In genomic region chr17:41710472-41711090, GRCh38 we compare ENCODE assay signal across 11 cellular contexts. TPM values are rescaled to one million over a fixed set of nuclear protein-coding genes. Genes with fewer than 3 reads are reported as not detected.
A peak's percentile ranks its signal among the peaks of the same experiment; 100 is the strongest.
DNase-seq lines count a peak whose midpoint lies in the region; ATAC-seq, FAIRE-seq and TF ChIP-seq lines count a peak whose summit lies in the region.
"Had no signal": no experiment of that assay in that cellular context is flagged by ENCODE, and none has a peak within 500 bp of the region (broad histone marks: within the 10 kb centered on the region; RNA-seq: fewer than 3 reads in every experiment).

No MANE protein-coding gene starts in this region.

- intact Hi-C loops in pancreas (cut with DNase I) (no loop called here), left cardiac atrium (cut with DNase I) (no loop called here), posterior vena cava (cut with DNase I) (no loop called here)

- CTCF ChIA-PET in activated CD4-positive, alpha-beta T cell treated with anti-CD3 and anti-CD28 coated beads, Interleukin-2, amount 10 ng/mL, durations not matched to agents 7 days and 5 days (lab: Charles Lee) = interaction anchor here (0.7 to 3.1 kb wide), 3 partner anchors 14 to 121 kb away, joined by 3 to 9 read pairs (median 5); partner anchors contain the start of gene HAP1

- no peak for FAIRE-seq in pancreas (lab: Jason Lieb, UNC)

- no peaks in the 10 kb centered on the region for H3K27me3 ChIP-seq in pancreas

- peaks cover 4% of the 10 kb centered on the region for H3K4me1 Mint-ChIP-seq in activated CD4-positive, alpha-beta T cell treated with anti-CD3 and anti-CD28 coated beads, Interleukin-2, amount 10 ng/mL, durations not matched to agents 7 days and 5 days

- H3K36me3 Mint-ChIP-seq in activated CD4-positive, alpha-beta T cell treated with anti-CD3 and anti-CD28 coated beads, Interleukin-2, amount 10 ng/mL, durations not matched to agents 7 days and 5 days (ENCODE audit: low read depth) = no peaks in the 10 kb centered on the region
- H3K36me3 Mint-ChIP-seq: CD4-positive, CD25-positive, alpha-beta regulatory T cell had no signal

- POLR2A ChIA-PET in activated CD4-positive, alpha-beta T cell treated with anti-CD3 and anti-CD28 coated beads, Interleukin-2, amount 10 ng/mL, durations not matched to agents 7 days and 5 days (lab: Charles Lee) = no interaction called here

- ATAC-seq in pancreas = peak in 3 of 4 donors; percentile 19 to 76 (median 71)
- no peak for ATAC-seq in left cardiac atrium
- ATAC-seq in GM21381 (IDR thresholded peaks at IDR 0.05; ENCODE audit: unreplicated experiment) = no peak

- peak; percentile 48 for DNase-seq in activated CD4-positive, alpha-beta T cell treated with anti-CD3 and anti-CD28 coated beads for 48 hours
- DNase-seq in activated CD4-positive, alpha-beta T cell treated with anti-CD3 and anti-CD28 coated beads, Interleukin-2, amount 10 ng/mL, durations not matched to agents 7 days and 5 days = no peak
- DNase-seq in NCI-H1930 (lab: John Stamatoyannopoulos, UW) = peak; percentile 41 to 45
- DNase-seq in cardiac fibroblast (ENCODE audit: low read depth in 2 of 2) = peak; percentile 68 to 95
- DNase-seq in pancreas = no peak
- no peak for DNase-seq in left cardiac atrium
- DNase-seq in posterior vena cava (ENCODE audit: low spot score) = no peak
- DNase-seq: left ventricle myocardium inferior had no signal

- 51 to 52% methylated on average over 8 of the region's 8 CpGs for whole genome bisulfite sequencing in pancreas, 2 donors

- no peak for TF ChIP-seq CTCF in cardiac fibroblast (IDR thresholded peaks at IDR 0.05; ENCODE audit: low read depth, low read length)
- no peak for TF ChIP-seq CTCF in pancreas (IDR thresholded peaks at IDR 0.05)

- no peaks in the 10 kb centered on the region for H3K9me3 ChIP-seq in pancreas
- H3K9me3 ChIP-seq: left ventricle myocardium inferior had no signal

- no peak overlapping the region for H3K27ac Mint-ChIP-seq in activated CD4-positive, alpha-beta T cell treated with anti-CD3 and anti-CD28 coated beads, Interleukin-2, amount 10 ng/mL, durations not matched to agents 7 days and 5 days

- H3K4me3 Mint-ChIP-seq in activated CD4-positive, alpha-beta T cell treated with anti-CD3 and anti-CD28 coated beads, Interleukin-2, amount 10 ng/mL, durations not matched to agents 7 days and 5 days = no peak overlapping the region
- H3K4me3 Mint-ChIP-seq: CD4-positive, CD25-positive, alpha-beta regulatory T cell had no signal

- H3K9me3 Mint-ChIP-seq in activated CD4-positive, alpha-beta T cell treated with anti-CD3 and anti-CD28 coated beads, Interleukin-2, amount 10 ng/mL, durations not matched to agents 7 days and 5 days = no peaks in the 10 kb centered on the region
- H3K9me3 Mint-ChIP-seq: CD4-positive, CD25-positive, alpha-beta regulatory T cell had no signal

- H3K27ac ChIP-seq in pancreas = no peak overlapping the region
- H3K27ac ChIP-seq: left ventricle myocardium inferior had no signal

- H3K36me3 ChIP-seq in pancreas = no peaks in the 10 kb centered on the region
- H3K36me3 ChIP-seq: left ventricle myocardium inferior had no signal

- H3K27me3 Mint-ChIP-seq in activated CD4-positive, alpha-beta T cell treated with anti-CD3 and anti-CD28 coated beads, Interleukin-2, amount 10 ng/mL, durations not matched to agents 7 days and 5 days = peaks cover 11% of the 10 kb centered on the region

- H3K4me3 ChIP-seq in cardiac fibroblast (replicated peaks in 1 of 2; ENCODE audit: low read depth in 2 of 2, low read length in 2 of 2) (no peak overlapping the region), pancreas (no peak overlapping the region)
- H3K4me3 ChIP-seq: left ventricle myocardium inferior had no signal

- H3K4me1 ChIP-seq in pancreas = no peaks in the 10 kb centered on the region
- H3K4me1 ChIP-seq: left ventricle myocardium inferior had no signal

RNA-seq across cellular contexts. Expression of gene GAST, which starts 1.6 kb away (rescaled TPM):
- not detected for total RNA-seq in activated CD4-positive, alpha-beta T cell treated with anti-CD3 and anti-CD28 coated beads, Interleukin-2, amount 10 ng/mL, durations not matched to agents 7 days and 5 days
- total RNA-seq in pancreas (not detected), left cardiac atrium (not detected), posterior vena cava (not detected)
- polyA plus RNA-seq in pancreas = not detected
- total RNA-seq: CD4-positive, CD25-positive, alpha-beta regulatory T cell; left ventricle myocardium inferior; T-helper 1 cell treated with Interleukin-12 subunit alpha and Interleukin-12 subunit beta and Interleukin-4 antibody, amounts not matched to agents 30 ng/mL and 1 ng/mL, for 36 hours had no signal
- polyA plus RNA-seq: CD4-positive, CD25-positive, alpha-beta regulatory T cell had no signal

RNA-seq across cellular contexts. Expression of gene EIF1, which starts 21.9 kb away (rescaled TPM):
- total RNA-seq in activated CD4-positive, alpha-beta T cell treated with anti-CD3 and anti-CD28 coated beads, Interleukin-2, amount 10 ng/mL, durations not matched to agents 7 days and 5 days = 100 to 1,000 TPM; 605 to 645 TPM
- 100 to 1,000 TPM; 421 to 934 (median 592) TPM for total RNA-seq in pancreas
- 100 to 1,000 TPM; 316 to 590 TPM for polyA plus RNA-seq in pancreas
- total RNA-seq in left cardiac atrium = 1,000 to 10,000 TPM in 1 of 2 donors, 100 to 1,000 TPM in 1; 883 to 1,102 TPM
- total RNA-seq in posterior vena cava = 100 to 1,000 TPM; 694 to 760 TPM

RNA-seq across cellular contexts. Expression of gene HAP1, which starts 23.9 kb away (rescaled TPM):
- total RNA-seq in activated CD4-positive, alpha-beta T cell treated with anti-CD3 and anti-CD28 coated beads, Interleukin-2, amount 10 ng/mL, durations not matched to agents 7 days and 5 days = under 1 TPM; 0.25 to 0.31 TPM
- total RNA-seq in pancreas = 1 to 10 TPM in 3 of 6 donors, under 1 TPM in 3; 0.13 to 1.6 (median 0.84) TPM
- polyA plus RNA-seq in pancreas = 1 to 10 TPM; 2.6 to 4.2 TPM
- not detected for total RNA-seq in left cardiac atrium
- under 1 TPM in 1 of 2 donors, not detected in 1; 0.19 TPM for total RNA-seq in posterior vena cava

Comparison
In these comparisons a context has a peak if more than half of its experiments do, and no peak if none do; other contexts are left out.
1. DNase-seq: peak in activated CD4-positive, alpha-beta T cell treated with anti-CD3 and anti-CD28 coated beads for 48 hours (single experiment), NCI-H1930 (2 of 2) and cardiac fibroblast (2 of 2); none in activated CD4-positive, alpha-beta T cell treated with anti-CD3 and anti-CD28 coated beads, Interleukin-2, amount 10 ng/mL, durations not matched to agents 7 days and 5 days (single experiment), pancreas (0 of 6), left cardiac atrium (single experiment) and posterior vena cava (single experiment).
2. ATAC-seq: peak in pancreas (3 of 4); none in left cardiac atrium (0 of 2) and GM21381 (single experiment).